Comparison of ENCODE assay signal across 8 cellular contexts in genomic region chr7:76292206-76292573, GRCh38. TPM values are rescaled to one million over a fixed set of nuclear protein-coding genes. Genes with fewer than 3 reads are reported as not detected.
DNase-seq lines count a peak whose midpoint lies in the region; ATAC-seq and TF ChIP-seq lines count a peak whose summit lies in the region.

No MANE protein-coding gene starts in this region.

- peaks cover 36% of the 10 kb centered on the region for H3K4me1 ChIP-seq in mucosa of descending colon (ENCODE audit: low read depth)

- intact Hi-C loops in MCF 10A (cut with micrococcal nuclease) (no loop called here), mucosa of descending colon (cut with DNase I, micrococcal nuclease) (no loop called here)
- intact Hi-C loops in activated naive CD4-positive, alpha-beta T cell treated with anti-CD3 and anti-CD28 coated beads for 36 hours (cut with micrococcal nuclease) = no loop called here

- TF ChIP-seq CTCF in AG09309 (IDR thresholded peaks at IDR 0.05; ENCODE audit: control insufficient read depth, insufficient read depth, low read depth, low read length, missing control alignments) (no peak), HL-60 (IDR thresholded peaks at IDR 0.05; ENCODE audit: insufficient read depth, low read length) (no peak), MCF 10A (IDR thresholded peaks at IDR 0.05; ENCODE audit: unreplicated experiment) (no peak), mucosa of descending colon (IDR thresholded peaks at IDR 0.05) (no peak)

- peak; percentile 15 for ATAC-seq in mucosa of descending colon
- ATAC-seq in GM21423 (IDR thresholded peaks at IDR 0.05; ENCODE audit: unreplicated experiment) = no peak
- ATAC-seq in GM21825 (IDR thresholded peaks at IDR 0.05; ENCODE audit: unreplicated experiment) = no peak

- peaks cover 5% of the 10 kb centered on the region for H3K36me3 Mint-ChIP-seq in MCF 10A (ENCODE audit: insufficient read depth, unreplicated experiment)
- no peaks in the 10 kb centered on the region for H3K36me3 Mint-ChIP-seq in activated naive CD4-positive, alpha-beta T cell treated with anti-CD3 and anti-CD28 coated beads for 36 hours (ENCODE audit: low read depth)

- peak overlapping the region; percentile 54 for H3K27ac ChIP-seq in HL-60 (replicated peaks)

- DNase-seq in AG09309 (ENCODE audit: low read depth) (no peak), HL-60 (ENCODE audit: low read depth in 1 of 2, low spot score in 1 of 2) (peak in 1 of 2 experiments; percentile 41), MCF 10A (ENCODE audit: unreplicated experiment) (peak; percentile 62), mucosa of descending colon (no peak), NCI-H82 treated with DMSO at 0.1 percent for 48 hours (lab: John Stamatoyannopoulos, UW; ENCODE audit: unreplicated experiment) (no peak)
- no peak for DNase-seq in activated naive CD4-positive, alpha-beta T cell treated with anti-CD3 and anti-CD28 coated beads for 36 hours

- BruUV-seq in MCF 10A (replicated peaks; lab: Mats Ljungman, UMichigan) = TSS peak; percentile 88

- H3K4me3 Mint-ChIP-seq in MCF 10A (ENCODE audit: unreplicated experiment) = peak overlapping the region; percentile 29
- no peak overlapping the region for H3K4me3 Mint-ChIP-seq in activated naive CD4-positive, alpha-beta T cell treated with anti-CD3 and anti-CD28 coated beads for 36 hours

- POLR2A ChIA-PET in MCF 10A (lab: Yijun Ruan, JAX) = interaction anchor here (1.1 to 8.8 kb wide), 7 partner anchors 16 to 244 kb away, joined by 4 to 283 read pairs (median 14); partner anchors contain the start of genes HSPB1, MDH2, STYXL1 and YWHAG

- peaks cover 47% of the 10 kb centered on the region for H3K4me1 Mint-ChIP-seq in MCF 10A (ENCODE audit: insufficient read depth, unreplicated experiment)
- H3K4me1 Mint-ChIP-seq in activated naive CD4-positive, alpha-beta T cell treated with anti-CD3 and anti-CD28 coated beads for 36 hours (ENCODE audit: low read depth) = peaks cover 9% of the 10 kb centered on the region

- H3K4me3 ChIP-seq in AG09309 (ENCODE audit: control insufficient read depth, low read depth, low read length) (peak overlapping the region; percentile 16; the same call in 1 of the 2 replicates), HL-60 (replicated peaks; ENCODE audit: insufficient read depth, low read length) (peak overlapping the region; percentile 38), mucosa of descending colon (no peak overlapping the region)

- no peaks in the 10 kb centered on the region for H3K27me3 Mint-ChIP-seq in MCF 10A (ENCODE audit: insufficient read depth, unreplicated experiment)
- no peaks in the 10 kb centered on the region for H3K27me3 Mint-ChIP-seq in activated naive CD4-positive, alpha-beta T cell treated with anti-CD3 and anti-CD28 coated beads for 36 hours (ENCODE audit: low read depth)

- H3K9me3 ChIP-seq in mucosa of descending colon = no peaks in the 10 kb centered on the region

- no peaks in the 10 kb centered on the region for H3K9me3 Mint-ChIP-seq in MCF 10A (ENCODE audit: unreplicated experiment)
- no peaks in the 10 kb centered on the region for H3K9me3 Mint-ChIP-seq in activated naive CD4-positive, alpha-beta T cell treated with anti-CD3 and anti-CD28 coated beads for 36 hours

- peak overlapping the region; percentile 84 for H3K27ac Mint-ChIP-seq in MCF 10A (ENCODE audit: low read depth, unreplicated experiment)
- H3K27ac Mint-ChIP-seq in activated naive CD4-positive, alpha-beta T cell treated with anti-CD3 and anti-CD28 coated beads for 36 hours = no peak overlapping the region

- no peaks in the 10 kb centered on the region for H3K36me3 ChIP-seq in mucosa of descending colon (ENCODE audit: low read depth)

- H3K27me3 ChIP-seq in HL-60 (ENCODE audit: insufficient read depth, poor library complexity, severe bottlenecking) = no peaks in the 10 kb centered on the region

- CTCF ChIA-PET in MCF 10A (lab: Yijun Ruan, JAX) = interaction anchor here (0.6 to 8.6 kb wide), 11 partner anchors 10 to 145 kb away, joined by 3 to 232 read pairs (median 5); no protein-coding TSS in a partner anchor
- CTCF ChIA-PET in activated naive CD4-positive, alpha-beta T cell treated with anti-CD3 and anti-CD28 coated beads for 36 hours (lab: Charles Lee) = interaction anchor here (0.8 to 6.0 kb wide), 9 partner anchors 11 to 132 kb away, joined by 3 to 96 read pairs (median 3); partner anchors contain the start of gene HSPB1

RNA-seq across cellular contexts. Expression of gene HSPB1, which starts 10.3 kb away (rescaled TPM):
- 158 and 198 TPM in 2 replicates for total RNA-seq in MCF 10A (2022)
- 100 to 1,000 TPM; 207 to 840 (median 310) TPM for total RNA-seq in mucosa of descending colon
- 100 to 1,000 TPM; 106 to 115 TPM for total RNA-seq in activated naive CD4-positive, alpha-beta T cell treated with anti-CD3 and anti-CD28 coated beads for 36 hours
